ENCODE assay signal across 11 cellular contexts in the genomic region with DNA sequence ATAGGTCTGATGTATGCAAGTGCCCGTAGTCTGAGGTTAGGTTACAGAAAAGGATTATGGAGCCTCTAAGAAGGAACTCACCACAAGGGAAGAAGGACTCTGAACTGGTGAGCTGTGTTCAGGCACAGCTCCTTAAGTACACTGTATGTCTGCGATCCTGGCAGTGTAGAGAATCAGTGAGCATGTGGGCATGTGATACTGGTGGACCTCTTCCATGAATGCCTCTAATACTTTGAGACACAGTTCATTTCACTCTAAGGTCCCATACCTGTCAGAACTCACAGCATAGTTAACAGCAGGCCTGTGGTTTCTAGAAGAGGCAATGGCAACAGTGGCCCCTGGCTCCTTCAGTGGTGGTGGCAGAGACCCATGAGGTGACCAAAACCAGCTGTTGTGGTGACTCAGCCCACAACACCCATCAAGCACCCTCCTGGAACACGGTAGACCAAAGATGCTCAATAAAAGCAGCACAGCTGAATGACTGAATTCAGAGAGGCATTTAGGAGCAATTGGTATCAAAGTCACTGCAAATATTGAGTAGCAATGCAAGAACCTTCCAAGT. TPM values are rescaled to one million over a fixed set of nuclear protein-coding genes. Genes with fewer than 3 reads are reported as not detected.
DNase-seq lines count a peak whose midpoint lies in the region; ATAC-seq and TF ChIP-seq lines count a peak whose summit lies in the region.
"Had no signal": no experiment of that assay in that cellular context is flagged by ENCODE, and none has a peak within 500 bp of the region (broad histone marks: within the 10 kb centered on the region; RNA-seq: fewer than 3 reads in every experiment).

No MANE protein-coding gene starts in this region.

- intact Hi-C loops in Right ventricle myocardium inferior (cut with DNase I) (loop anchor here (10.0 kb wide), 1 partner anchor 64 kb away; no protein-coding TSS in a partner anchor), thyroid gland (cut with DNase I) (loop anchor here (5.0 to 10.0 kb wide), 2 partner anchors 94 to 194 kb away; no protein-coding TSS in a partner anchor)

- H3K4me1 ChIP-seq in thyroid gland: peaks cover 0 to 4% of the 10 kb centered on the region in 2 donors

- in situ Hi-C loops in brain microvascular endothelial cell (cut with HindIII; ENCODE audit: low pct_ligation_motif_present, low sequenced_read_pairs): no loop called here

- ATAC-seq in Right ventricle myocardium inferior (no peak), HG03159 (IDR thresholded peaks at IDR 0.05; ENCODE audit: unreplicated experiment) (no peak)

- H3K36me3 ChIP-seq in brain microvascular endothelial cell (replicated peaks) (no peaks in the 10 kb centered on the region), thyroid gland (no peaks in the 10 kb centered on the region)

- TF ChIP-seq CTCF in brain microvascular endothelial cell (IDR thresholded peaks at IDR 0.05; ENCODE audit: low read depth, low read length, missing control alignments) (no peak), thyroid gland (IDR thresholded peaks at IDR 0.05) (no peak)

- no peaks in the 10 kb centered on the region for H3K9me3 ChIP-seq in thyroid gland

- peak; percentile 66 for TF ChIP-seq POLR2A in GM18526 (IDR thresholded peaks at IDR 0.05; ENCODE audit: extremely low read depth, insufficient read length)
- no peak for TF ChIP-seq POLR2A in thyroid gland (IDR thresholded peaks at IDR 0.05)

- H3K27me3 ChIP-seq in brain microvascular endothelial cell (replicated peaks) (no peaks in the 10 kb centered on the region), thyroid gland (no peaks in the 10 kb centered on the region)

- H3K4me3 ChIP-seq in Jurkat, Clone E6-1 (ENCODE audit: low read length): no peak overlapping the region
- H3K4me3 ChIP-seq in brain microvascular endothelial cell (ENCODE audit: low read depth, low read length) (no peak overlapping the region), thyroid gland (replicated peaks in 1 of 3) (no peak overlapping the region)

- H3K27ac ChIP-seq in brain microvascular endothelial cell (no peak overlapping the region), thyroid gland (no peak overlapping the region)

- WGBS in thyroid gland, 2 donors: 68 to 86% methylated on average over 3 of the region's 3 CpGs

- DNase-seq in A172 (ENCODE audit: low spot score) (peak; percentile 57), brain microvascular endothelial cell (peak; percentile 44), NCI-H2227 treated with DMSO at 0.1 percent for 48 hours (lab: John Stamatoyannopoulos, UW) (no peak), Right ventricle myocardium inferior (ENCODE audit: missing footprints) (no peak), thyroid gland (no peak)
- peak; percentile 32 for DNase-seq in Jurkat, Clone E6-1 (ENCODE audit: low read depth, low spot score)
- DNase-seq: activated T-cell treated with anti-CD3 and anti-CD28 coated beads for 4 hours; CD4-positive, alpha-beta T cell had no signal

RNA-seq across cellular contexts. Expression of a gene that starts 6.9 kb away (rescaled TPM):
- not detected in 2 replicates for total RNA-seq in A172 (2014; rRNA removed; shearing (Covaris generic))
- polyA plus RNA-seq in Jurkat, Clone E6-1 (2012; ENCODE audit: insufficient read depth, insufficient read length): not detected
- total RNA-seq in Right ventricle myocardium inferior (not detected), thyroid gland (not detected)
- total RNA-seq: CD4-positive, alpha-beta T cell had no signal
- polyA plus RNA-seq: esophagus had no signal

RNA-seq across cellular contexts. Expression of a gene that starts 52.9 kb away (rescaled TPM):
- total RNA-seq in A172 (2014; rRNA removed; shearing (Covaris generic)): 11.6 and 12.5 TPM in 2 replicates
- 11.3 TPM for polyA plus RNA-seq in Jurkat, Clone E6-1 (2012; ENCODE audit: insufficient read depth, insufficient read length)
- total RNA-seq in Right ventricle myocardium inferior (22.0 TPM), thyroid gland (10 to 100 TPM; 31.5 to 66.4 (median 53.7) TPM)

Comparison
In these comparisons a context has a peak if more than half of its experiments do, and no peak if none do; other contexts are left out.
1. DNase-seq: peak in A172 (single experiment), Jurkat, Clone E6-1 (single experiment) and brain microvascular endothelial cell (single experiment); none in NCI-H2227 treated with DMSO at 0.1 percent for 48 hours (single experiment), Right ventricle myocardium inferior (single experiment) and thyroid gland (0 of 2).